In the genomic region with DNA sequence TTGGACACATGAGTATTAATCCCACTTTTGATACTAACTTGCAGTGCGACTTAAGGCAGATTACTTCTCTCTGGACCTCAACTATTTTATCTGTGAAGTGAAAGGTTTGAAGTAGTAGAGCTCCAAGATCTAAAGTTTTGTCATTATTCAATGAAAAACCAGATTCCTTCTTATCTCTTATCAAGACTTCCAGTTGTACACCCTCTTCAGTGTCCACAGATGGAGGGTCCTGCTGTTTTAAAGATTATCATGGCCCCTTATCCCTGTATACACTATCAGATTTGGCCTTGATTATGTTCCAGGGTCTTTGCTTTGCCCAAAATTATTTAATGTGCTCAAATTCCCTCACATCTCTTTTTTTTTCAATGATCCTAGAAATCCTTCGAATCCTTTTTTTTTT, we compare ENCODE assay signal across 7 cellular contexts. TPM values are rescaled to one million over a fixed set of nuclear protein-coding genes. Genes with fewer than 3 reads are reported as not detected.
DNase-seq lines count a peak whose midpoint lies in the region; ATAC-seq and TF ChIP-seq lines count a peak whose summit lies in the region.

No MANE protein-coding gene starts in this region.

- peaks cover 19% of the 10 kb centered on the region for H3K36me3 Mint-ChIP-seq in activated CD8-positive, alpha-beta T cell treated with anti-CD3 and anti-CD28 coated beads for 36 hours (ENCODE audit: low read depth)

- H3K9me3 ChIP-seq in iPS-18a (ENCODE audit: control insufficient read depth, low read depth, low read length) = no peaks in the 10 kb centered on the region
- H3K9me3 ChIP-seq in stomach = no peaks in the 10 kb centered on the region

- peak overlapping the region; percentile 91 for H3K27ac Mint-ChIP-seq in activated CD8-positive, alpha-beta T cell treated with anti-CD3 and anti-CD28 coated beads for 36 hours

- POLR2A ChIA-PET in activated CD8-positive, alpha-beta T cell treated with anti-CD3 and anti-CD28 coated beads for 36 hours (lab: Charles Lee) = interaction anchor here (1.1 to 2.3 kb wide), 3 partner anchors 12 to 156 kb away, joined by 6 to 7 read pairs (median 7); a partner anchor contains a TSS

- H3K4me1 Mint-ChIP-seq in activated CD8-positive, alpha-beta T cell treated with anti-CD3 and anti-CD28 coated beads for 36 hours (ENCODE audit: low read depth) = peaks cover 27% of the 10 kb centered on the region

- peak overlapping the region; percentile 68 for H3K9ac ChIP-seq in iPS-18a (ENCODE audit: low read length)

- 62 to 71% (median 70%) methylated on average over 2 of the region's 2 CpGs for WGBS in stomach, 5 donors

- peak overlapping the region; percentile 98 for H3K4me3 ChIP-seq in HL-60 (replicated peaks; ENCODE audit: insufficient read depth, low read length)
- H3K4me3 ChIP-seq in iPS-18a (ENCODE audit: low read length) = peak overlapping the region; percentile 91
- peak overlapping the region; percentile 81 to 100 (median 90) for H3K4me3 ChIP-seq in stomach

- intact Hi-C loops in activated CD8-positive, alpha-beta T cell treated with anti-CD3 and anti-CD28 coated beads for 36 hours (cut with micrococcal nuclease) = no loop called here
- intact Hi-C loops in stomach (cut with DNase I; ENCODE audit: low total_unique reads) = no loop called here

- TF ChIP-seq EP300 in stomach (IDR thresholded peaks at IDR 0.05) = no peak

- H3K4me1 ChIP-seq in iPS-18a (ENCODE audit: control insufficient read depth, low read depth, low read length) = peaks cover 18% of the 10 kb centered on the region
- H3K4me1 ChIP-seq in stomach = peaks cover 12 to 62% (median 43%) of the 10 kb centered on the region in 4 donors

- DNase-seq in HL-60 (ENCODE audit: low read depth in 1 of 2, low spot score in 1 of 2) (no peak), stomach (no peak), COLO668 (lab: John Stamatoyannopoulos, UW; ENCODE audit: unreplicated experiment) (no peak)
- no peak for DNase-seq in activated CD8-positive, alpha-beta T cell treated with anti-CD3 and anti-CD28 coated beads for 36 hours

- TF ChIP-seq CTCF in HL-60 (IDR thresholded peaks at IDR 0.05; ENCODE audit: insufficient read depth, low read length) (no peak), stomach (IDR thresholded peaks at IDR 0.05) (no peak)
- no peak for TF ChIP-seq CTCF in activated CD8-positive, alpha-beta T cell treated with anti-CD3 and anti-CD28 coated beads for 36 hours (IDR thresholded peaks at IDR 0.05)

- H3K27me3 ChIP-seq in HL-60 (ENCODE audit: insufficient read depth, poor library complexity, severe bottlenecking) (no peaks in the 10 kb centered on the region), iPS-18a (ENCODE audit: control insufficient read depth, insufficient read depth, low read length) (no peaks in the 10 kb centered on the region), stomach (no peaks in the 10 kb centered on the region)

- no peak overlapping the region for H3K4me3 Mint-ChIP-seq in activated CD8-positive, alpha-beta T cell treated with anti-CD3 and anti-CD28 coated beads for 36 hours

- H3K36me3 ChIP-seq in iPS-18a (ENCODE audit: control insufficient read depth, low read depth, low read length) (no peaks in the 10 kb centered on the region), stomach (peaks cover 0 to 2% (median under 1%) of the 10 kb centered on the region in 4 donors)

- CTCF ChIA-PET in activated CD8-positive, alpha-beta T cell treated with anti-CD3 and anti-CD28 coated beads for 36 hours (lab: Charles Lee) = interaction anchor here (1.0 to 4.6 kb wide), 4 partner anchors 10 to 306 kb away, joined by 4 to 41 read pairs (median 10); a partner anchor contains a TSS

- TF ChIP-seq POLR2A in stomach (IDR thresholded peaks at IDR 0.05) = no peak

- ATAC-seq in activated CD8-positive, alpha-beta T cell treated with anti-CD3 and anti-CD28 coated beads for 36 hours = no peak
- ATAC-seq in GM21723 (IDR thresholded peaks at IDR 0.05; ENCODE audit: unreplicated experiment) (no peak), HG02885 (IDR thresholded peaks at IDR 0.05; ENCODE audit: poor library complexity, unreplicated experiment) (no peak)

- H3K27me3 Mint-ChIP-seq in activated CD8-positive, alpha-beta T cell treated with anti-CD3 and anti-CD28 coated beads for 36 hours = no peaks in the 10 kb centered on the region

- H3K27ac ChIP-seq in HL-60 (replicated peaks) (peak overlapping the region; percentile 85), iPS-18a (ENCODE audit: low read length) (no peak overlapping the region), stomach (peak overlapping the region in 1 of 5 donors; percentile 95)

- no peaks in the 10 kb centered on the region for H3K9me3 Mint-ChIP-seq in activated CD8-positive, alpha-beta T cell treated with anti-CD3 and anti-CD28 coated beads for 36 hours

RNA-seq across cellular contexts. Expression of a gene that starts 1.1 kb away (rescaled TPM):
- total RNA-seq in activated CD8-positive, alpha-beta T cell treated with anti-CD3 and anti-CD28 coated beads for 36 hours = 1 to 10 TPM; 4.7 to 5.2 TPM
- total RNA-seq in stomach = 1 to 10 TPM in 2 of 5 donors, under 1 TPM in 1, not detected in 2; 0.89 to 6.7 (median 6.1) TPM
- polyA plus RNA-seq in stomach = 1 to 10 TPM; 3.9 to 6.0 (median 4.1) TPM

RNA-seq across cellular contexts. Expression of a gene that starts 1.3 kb away (rescaled TPM):
- 10 to 100 TPM; 34.7 to 34.8 TPM for total RNA-seq in activated CD8-positive, alpha-beta T cell treated with anti-CD3 and anti-CD28 coated beads for 36 hours
- total RNA-seq in stomach = 10 to 100 TPM; 17.8 to 78.2 (median 43.0) TPM
- 10 to 100 TPM in 2 of 3 donors, 1 to 10 TPM in 1; 5.0 to 18.2 (median 13.4) TPM for polyA plus RNA-seq in stomach

RNA-seq across cellular contexts. Expression of a gene that starts 16.6 kb away (rescaled TPM):
- under 1 TPM; 0.22 to 0.32 TPM for total RNA-seq in activated CD8-positive, alpha-beta T cell treated with anti-CD3 and anti-CD28 coated beads for 36 hours
- total RNA-seq in stomach = under 1 TPM in 1 of 5 donors, not detected in 4; 0.55 TPM
- polyA plus RNA-seq in stomach = under 1 TPM in 1 of 3 donors, not detected in 2; 0.03 TPM

RNA-seq across cellular contexts. Expression of a gene that starts 28.1 kb away (rescaled TPM):
- total RNA-seq in activated CD8-positive, alpha-beta T cell treated with anti-CD3 and anti-CD28 coated beads for 36 hours = not detected
- total RNA-seq in stomach = under 1 TPM in 1 of 5 donors, not detected in 4; 0.37 TPM
- polyA plus RNA-seq in stomach = not detected

RNA-seq across cellular contexts. Expression of a gene that starts 48.8 kb away (rescaled TPM):
- 1 to 10 TPM; 3.9 to 4.4 TPM for total RNA-seq in activated CD8-positive, alpha-beta T cell treated with anti-CD3 and anti-CD28 coated beads for 36 hours
- total RNA-seq in stomach = 10 to 100 TPM in 2 of 5 donors, 1 to 10 TPM in 2, not detected in 1; 4.9 to 13.6 (median 8.4) TPM
- 1 to 10 TPM; 3.5 to 4.9 (median 4.9) TPM for polyA plus RNA-seq in stomach
